In the genomic region with DNA sequence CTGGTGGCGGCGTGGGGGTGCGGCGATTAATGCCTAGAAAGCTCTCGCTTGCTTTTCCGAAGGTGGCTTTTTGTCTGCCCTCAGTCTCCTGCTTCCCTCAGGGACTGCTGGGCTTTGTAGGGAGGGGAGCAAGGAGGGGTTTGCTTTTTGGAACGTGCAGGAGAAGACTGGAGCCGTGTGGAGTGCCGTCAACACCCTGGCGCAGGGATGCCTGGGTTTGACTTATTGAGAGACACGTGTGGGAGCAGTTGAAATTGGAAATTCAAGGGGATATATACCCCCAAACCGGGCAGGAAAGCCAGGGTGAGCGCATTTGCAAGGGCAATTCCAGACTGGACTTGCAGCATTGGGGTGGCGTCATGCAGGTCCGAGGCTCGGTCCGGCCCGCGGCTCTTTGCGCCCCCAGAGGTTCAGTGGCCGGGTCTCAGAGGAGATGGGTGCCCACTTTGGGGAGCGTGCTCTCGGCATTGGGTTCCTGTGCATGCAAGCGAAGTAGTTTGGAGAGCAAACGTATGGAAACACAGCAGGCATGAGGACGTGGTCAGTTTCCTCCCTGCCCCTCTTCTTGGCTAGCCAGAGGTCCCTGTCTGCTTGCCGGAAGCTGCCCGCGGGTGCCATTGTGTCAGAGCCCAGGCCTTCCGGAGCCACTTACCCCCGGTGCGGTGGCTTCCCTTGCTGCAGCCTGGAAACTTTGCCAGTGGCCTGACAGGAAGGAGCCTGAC, we compare ENCODE assay signal across 1 cellular context.
TF ChIP-seq lines count a peak whose summit lies in the region.

No MANE protein-coding gene starts in this region.

TF ChIP-seq in neural cell, 6 proteins besides CTCF, POLR2A, EP300 and RAD21:
- TF ChIP-seq, protein P1, sequence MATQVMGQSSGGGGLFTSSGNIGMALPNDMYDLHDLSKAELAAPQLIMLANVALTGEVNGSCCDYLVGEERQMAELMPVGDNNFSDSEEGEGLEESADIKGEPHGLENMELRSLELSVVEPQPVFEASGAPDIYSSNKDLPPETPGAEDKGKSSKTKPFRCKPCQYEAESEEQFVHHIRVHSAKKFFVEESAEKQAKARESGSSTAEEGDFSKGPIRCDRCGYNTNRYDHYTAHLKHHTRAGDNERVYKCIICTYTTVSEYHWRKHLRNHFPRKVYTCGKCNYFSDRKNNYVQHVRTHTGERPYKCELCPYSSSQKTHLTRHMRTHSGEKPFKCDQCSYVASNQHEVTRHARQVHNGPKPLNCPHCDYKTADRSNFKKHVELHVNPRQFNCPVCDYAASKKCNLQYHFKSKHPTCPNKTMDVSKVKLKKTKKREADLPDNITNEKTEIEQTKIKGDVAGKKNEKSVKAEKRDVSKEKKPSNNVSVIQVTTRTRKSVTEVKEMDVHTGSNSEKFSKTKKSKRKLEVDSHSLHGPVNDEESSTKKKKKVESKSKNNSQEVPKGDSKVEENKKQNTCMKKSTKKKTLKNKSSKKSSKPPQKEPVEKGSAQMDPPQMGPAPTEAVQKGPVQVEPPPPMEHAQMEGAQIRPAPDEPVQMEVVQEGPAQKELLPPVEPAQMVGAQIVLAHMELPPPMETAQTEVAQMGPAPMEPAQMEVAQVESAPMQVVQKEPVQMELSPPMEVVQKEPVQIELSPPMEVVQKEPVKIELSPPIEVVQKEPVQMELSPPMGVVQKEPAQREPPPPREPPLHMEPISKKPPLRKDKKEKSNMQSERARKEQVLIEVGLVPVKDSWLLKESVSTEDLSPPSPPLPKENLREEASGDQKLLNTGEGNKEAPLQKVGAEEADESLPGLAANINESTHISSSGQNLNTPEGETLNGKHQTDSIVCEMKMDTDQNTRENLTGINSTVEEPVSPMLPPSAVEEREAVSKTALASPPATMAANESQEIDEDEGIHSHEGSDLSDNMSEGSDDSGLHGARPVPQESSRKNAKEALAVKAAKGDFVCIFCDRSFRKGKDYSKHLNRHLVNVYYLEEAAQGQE (IDR thresholded peaks at IDR 0.05; ENCODE audit: borderline replicate concordance) = peak; percentile 8
- TF ChIP-seq SMC3 (conservative IDR thresholded peaks at IDR 0.05; ENCODE audit: poor library complexity) (peak; percentile 35), MXI1 (conservative IDR thresholded peaks at IDR 0.05; ENCODE audit: poor library complexity, severe bottlenecking) (peak; percentile 62), EZH2 (IDR thresholded peaks at IDR 0.05; ENCODE audit: borderline replicate concordance, insufficient read depth, low read length, poor library complexity, severe bottlenecking) (no peak), POLR2AphosphoS5 (IDR thresholded peaks at IDR 0.05) (no peak), TAF1 (IDR thresholded peaks at IDR 0.05; ENCODE audit: low read depth) (no peak)
